Comparison of ENCODE assay signal across 25 cellular contexts in genomic region chr5:16918891-16919671, GRCh38. TPM values are rescaled to one million over a fixed set of nuclear protein-coding genes. Genes with fewer than 3 reads are reported as not detected.
"Had no signal": no experiment of that assay in that cellular context is flagged by ENCODE, and none has a peak within 500 bp of the region (broad histone marks: within the 10 kb centered on the region; RNA-seq: fewer than 3 reads in every experiment).

No MANE protein-coding gene starts in this region.

- H3K27ac ChIP-seq: colonic mucosa, dorsolateral prefrontal cortex, gastroesophageal sphincter, heart left ventricle, neural progenitor cell, prostate gland, spleen had no signal

- H3K9me3 ChIP-seq: colonic mucosa, gastroesophageal sphincter, heart left ventricle, prostate gland, spleen had no signal

- H3K27me3 ChIP-seq: colonic mucosa, dorsolateral prefrontal cortex, gastroesophageal sphincter, heart left ventricle, neural progenitor cell, spleen had no signal

- H2AFZ ChIP-seq: neural progenitor cell had no signal

- ATAC-seq: activated CD4-positive, alpha-beta T cell treated with anti-CD3 and anti-CD28 coated beads for 36 hours; activated T-cell treated with anti-CD3 and anti-CD28 coated beads, Interleukin-2, amount 50 U/mL, for 4 hours; gastroesophageal sphincter; heart left ventricle; left colon had no signal

- H3K9ac ChIP-seq: neural progenitor cell had no signal

- H3K27ac Mint-ChIP-seq: activated CD4-positive, alpha-beta T cell treated with anti-CD3 and anti-CD28 coated beads for 36 hours; activated naive CD8-positive, alpha-beta T cell treated with anti-CD3 and anti-CD28 coated beads for 36 hours; activated T-helper 2 cell treated with anti-CD3 and anti-CD28 coated beads, Interferon-gamma antibody, Interleukin-2, Interleukin-4, amounts not matched to agents 10 μg/mL and 5 μg/mL and 100 μg/mL, durations not matched to agents 14 hours and 24 hours and 36 hours; naive B cell; neural progenitor cell had no signal

- H3K4me3 ChIP-seq: colonic mucosa, dorsolateral prefrontal cortex, gastroesophageal sphincter, heart left ventricle, neural progenitor cell, prostate gland, spleen had no signal

- FAIRE-seq: astrocyte, keratinocyte had no signal

- H3K27me3 Mint-ChIP-seq: naive B cell had no signal

- DNase-seq: activated CD4-positive, alpha-beta T cell treated with anti-CD3 and anti-CD28 coated beads for 36 hours; activated CD4-positive, alpha-beta T cell treated with anti-CD3 and anti-CD28 coated beads, Interleukin-2, amount 50 U/mL, for 4 hours; activated CD8-positive, alpha-beta memory T cell treated with anti-CD3 and anti-CD28 coated beads for 24 hours; activated CD8-positive, alpha-beta memory T cell treated with anti-CD3 and anti-CD28 coated beads, Interleukin-2, amount 50 U/mL, for 4 hours; activated naive CD4-positive, alpha-beta T cell; activated naive CD8-positive, alpha-beta T cell treated with anti-CD3 and anti-CD28 coated beads for 36 hours; activated T-cell treated with anti-CD3 and anti-CD28 coated beads, Interleukin-2, amount 50 U/mL, for 4 hours; central memory CD4-positive, alpha-beta T cell; colonic mucosa; dorsolateral prefrontal cortex; heart left ventricle; left colon; mesendoderm; naive B cell; spleen; stimulated activated CD4-positive, alpha-beta T cell treated with anti-CD3 and anti-CD28 coated beads, Interleukin-4, amount 100 ng/mL, for 24 hours; stimulated activated naive CD4-positive, alpha-beta T cell treated with Interleukin-2 at 50 U/mL for 16 hours; T-helper 9 cell had no signal

- H3K4me2 ChIP-seq: neural progenitor cell had no signal

- H3K36me3 Mint-ChIP-seq: activated naive CD8-positive, alpha-beta T cell treated with anti-CD3 and anti-CD28 coated beads for 36 hours; naive B cell had no signal

- H3K9me3 Mint-ChIP-seq: activated naive CD8-positive, alpha-beta T cell treated with anti-CD3 and anti-CD28 coated beads for 36 hours; activated T-cell treated with anti-CD3 and anti-CD28 coated beads, Interleukin-2, amount 50 U/mL, for 4 hours; activated T-helper 2 cell treated with anti-CD3 and anti-CD28 coated beads, Interferon-gamma antibody, Interleukin-2, Interleukin-4, amounts not matched to agents 10 μg/mL and 5 μg/mL and 100 μg/mL, durations not matched to agents 14 hours and 24 hours and 36 hours had no signal

- H3K4me3 Mint-ChIP-seq: activated CD4-positive, alpha-beta T cell treated with anti-CD3 and anti-CD28 coated beads for 36 hours; activated naive CD8-positive, alpha-beta T cell treated with anti-CD3 and anti-CD28 coated beads for 36 hours; activated T-cell treated with anti-CD3 and anti-CD28 coated beads, Interleukin-2, amount 50 U/mL, for 4 hours; naive B cell; neural progenitor cell had no signal

- H3K4me1 Mint-ChIP-seq: activated naive CD8-positive, alpha-beta T cell treated with anti-CD3 and anti-CD28 coated beads for 36 hours; naive B cell had no signal

- H3K36me3 ChIP-seq: colonic mucosa, gastroesophageal sphincter, heart left ventricle, neural progenitor cell, prostate gland, spleen had no signal

- H3K4me1 ChIP-seq: gastroesophageal sphincter, neural progenitor cell, prostate gland had no signal

RNA-seq across cellular contexts. Expression of gene MYO10, which starts 17.0 kb away (rescaled TPM):
- total RNA-seq: T-helper 1 cell treated with Interleukin-12 subunit alpha and Interleukin-12 subunit beta and Interleukin-4 antibody, amounts not matched to agents 30 ng/mL and 1 ng/mL, for 36 hours had no signal
